ENCODE assay signal across 1 cellular context in the genomic region with DNA sequence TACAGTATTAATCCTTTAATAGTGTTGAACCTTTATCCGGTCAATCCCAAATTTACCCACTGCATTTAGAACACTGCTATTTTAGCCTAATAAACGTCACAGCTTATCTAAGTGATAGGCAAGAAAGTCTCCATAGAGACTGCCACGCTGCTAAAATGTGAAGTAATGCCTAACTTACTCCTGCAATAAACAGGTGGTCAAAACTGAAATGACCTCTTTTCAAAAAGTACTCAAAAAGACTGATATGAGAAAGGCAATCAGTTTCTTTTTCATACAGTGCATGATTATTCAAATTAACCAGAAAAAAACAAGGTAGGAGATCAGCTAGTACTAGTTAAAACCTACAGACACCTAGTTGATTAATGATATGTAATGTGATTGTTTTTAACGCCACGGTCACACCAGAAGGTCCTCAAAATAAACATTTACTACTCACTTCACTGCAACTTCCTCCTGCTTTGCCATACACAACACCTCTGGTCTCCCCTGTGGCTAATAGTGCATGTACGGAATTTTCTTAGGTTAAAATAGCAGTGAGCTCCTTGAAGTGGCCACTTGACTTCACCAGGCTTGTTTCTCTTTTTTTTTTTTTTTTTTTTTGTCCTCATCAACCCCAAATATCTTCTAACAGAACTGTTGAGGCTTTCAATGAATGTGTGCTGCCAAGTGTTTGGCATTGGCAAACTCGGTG.
TF ChIP-seq lines count a peak whose summit lies in the region.

No MANE protein-coding gene starts in this region.

TF ChIP-seq in GM12878, 131 proteins besides CTCF, POLR2A, EP300 and RAD21:
- TF ChIP-seq PML (IDR thresholded peaks at IDR 0.05; ENCODE audit: low read length) (peak; percentile 42; the same call in 1 of the 2 replicates), YY1 (IDR thresholded peaks at IDR 0.05; ENCODE audit: low read depth, low read length) (no peak), ATF7 (IDR thresholded peaks at IDR 0.05; ENCODE audit: low read depth) (peak; percentile 14; the same call in 1 of the 2 replicates), NR2C2 (IDR thresholded peaks at IDR 0.05; ENCODE audit: borderline replicate concordance, control insufficient read depth, insufficient read length, low read depth) (no peak), IKZF2 (IDR thresholded peaks at IDR 0.05) (peak in 1 of 2 experiments; percentile 24; a peak in 1 of 4 replicates), HDAC2 (IDR thresholded peaks at IDR 0.05) (no peak), BHLHE40 (IDR thresholded peaks at IDR 0.05; ENCODE audit: borderline replicate concordance in 1 of 2, low read depth in 2 of 2, low read length in 1 of 2) (0 out of 4 replicates have a peak, but pooled peaks of 1 of the 2 experiments have one; percentile 9), RUNX3 (IDR thresholded peaks at IDR 0.05; ENCODE audit: low read length) (peak; percentile 25), MTA2 (IDR thresholded peaks at IDR 0.05; ENCODE audit: low read depth) (0 out of 2 replicates have a peak, but pooled peaks have one; percentile 19)
- TF ChIP-seq, protein P1, sequence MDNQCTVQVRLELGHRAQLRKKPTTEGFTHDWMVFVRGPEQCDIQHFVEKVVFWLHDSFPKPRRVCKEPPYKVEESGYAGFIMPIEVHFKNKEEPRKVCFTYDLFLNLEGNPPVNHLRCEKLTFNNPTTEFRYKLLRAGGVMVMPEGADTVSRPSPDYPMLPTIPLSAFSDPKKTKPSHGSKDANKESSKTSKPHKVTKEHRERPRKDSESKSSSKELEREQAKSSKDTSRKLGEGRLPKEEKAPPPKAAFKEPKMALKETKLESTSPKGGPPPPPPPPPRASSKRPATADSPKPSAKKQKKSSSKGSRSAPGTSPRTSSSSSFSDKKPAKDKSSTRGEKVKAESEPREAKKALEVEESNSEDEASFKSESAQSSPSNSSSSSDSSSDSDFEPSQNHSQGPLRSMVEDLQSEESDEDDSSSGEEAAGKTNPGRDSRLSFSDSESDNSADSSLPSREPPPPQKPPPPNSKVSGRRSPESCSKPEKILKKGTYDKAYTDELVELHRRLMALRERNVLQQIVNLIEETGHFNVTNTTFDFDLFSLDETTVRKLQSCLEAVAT (IDR thresholded peaks at IDR 0.05) = no peak
- TF ChIP-seq, protein P2, sequence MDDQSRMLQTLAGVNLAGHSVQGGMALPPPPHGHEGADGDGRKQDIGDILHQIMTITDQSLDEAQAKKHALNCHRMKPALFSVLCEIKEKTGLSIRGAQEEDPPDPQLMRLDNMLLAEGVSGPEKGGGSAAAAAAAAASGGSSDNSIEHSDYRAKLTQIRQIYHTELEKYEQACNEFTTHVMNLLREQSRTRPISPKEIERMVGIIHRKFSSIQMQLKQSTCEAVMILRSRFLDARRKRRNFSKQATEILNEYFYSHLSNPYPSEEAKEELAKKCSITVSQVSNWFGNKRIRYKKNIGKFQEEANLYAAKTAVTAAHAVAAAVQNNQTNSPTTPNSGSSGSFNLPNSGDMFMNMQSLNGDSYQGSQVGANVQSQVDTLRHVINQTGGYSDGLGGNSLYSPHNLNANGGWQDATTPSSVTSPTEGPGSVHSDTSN (IDR thresholded peaks at IDR 0.05; ENCODE audit: insufficient replicate concordance, low read depth, low read length) = no peak
- TF ChIP-seq, protein P3, sequence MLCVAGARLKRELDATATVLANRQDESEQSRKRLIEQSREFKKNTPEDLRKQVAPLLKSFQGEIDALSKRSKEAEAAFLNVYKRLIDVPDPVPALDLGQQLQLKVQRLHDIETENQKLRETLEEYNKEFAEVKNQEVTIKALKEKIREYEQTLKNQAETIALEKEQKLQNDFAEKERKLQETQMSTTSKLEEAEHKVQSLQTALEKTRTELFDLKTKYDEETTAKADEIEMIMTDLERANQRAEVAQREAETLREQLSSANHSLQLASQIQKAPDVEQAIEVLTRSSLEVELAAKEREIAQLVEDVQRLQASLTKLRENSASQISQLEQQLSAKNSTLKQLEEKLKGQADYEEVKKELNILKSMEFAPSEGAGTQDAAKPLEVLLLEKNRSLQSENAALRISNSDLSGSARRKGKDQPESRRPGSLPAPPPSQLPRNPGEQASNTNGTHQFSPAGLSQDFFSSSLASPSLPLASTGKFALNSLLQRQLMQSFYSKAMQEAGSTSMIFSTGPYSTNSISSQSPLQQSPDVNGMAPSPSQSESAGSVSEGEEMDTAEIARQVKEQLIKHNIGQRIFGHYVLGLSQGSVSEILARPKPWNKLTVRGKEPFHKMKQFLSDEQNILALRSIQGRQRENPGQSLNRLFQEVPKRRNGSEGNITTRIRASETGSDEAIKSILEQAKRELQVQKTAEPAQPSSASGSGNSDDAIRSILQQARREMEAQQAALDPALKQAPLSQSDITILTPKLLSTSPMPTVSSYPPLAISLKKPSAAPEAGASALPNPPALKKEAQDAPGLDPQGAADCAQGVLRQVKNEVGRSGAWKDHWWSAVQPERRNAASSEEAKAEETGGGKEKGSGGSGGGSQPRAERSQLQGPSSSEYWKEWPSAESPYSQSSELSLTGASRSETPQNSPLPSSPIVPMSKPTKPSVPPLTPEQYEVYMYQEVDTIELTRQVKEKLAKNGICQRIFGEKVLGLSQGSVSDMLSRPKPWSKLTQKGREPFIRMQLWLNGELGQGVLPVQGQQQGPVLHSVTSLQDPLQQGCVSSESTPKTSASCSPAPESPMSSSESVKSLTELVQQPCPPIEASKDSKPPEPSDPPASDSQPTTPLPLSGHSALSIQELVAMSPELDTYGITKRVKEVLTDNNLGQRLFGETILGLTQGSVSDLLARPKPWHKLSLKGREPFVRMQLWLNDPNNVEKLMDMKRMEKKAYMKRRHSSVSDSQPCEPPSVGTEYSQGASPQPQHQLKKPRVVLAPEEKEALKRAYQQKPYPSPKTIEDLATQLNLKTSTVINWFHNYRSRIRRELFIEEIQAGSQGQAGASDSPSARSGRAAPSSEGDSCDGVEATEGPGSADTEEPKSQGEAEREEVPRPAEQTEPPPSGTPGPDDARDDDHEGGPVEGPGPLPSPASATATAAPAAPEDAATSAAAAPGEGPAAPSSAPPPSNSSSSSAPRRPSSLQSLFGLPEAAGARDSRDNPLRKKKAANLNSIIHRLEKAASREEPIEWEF (IDR thresholded peaks at IDR 0.05; ENCODE audit: insufficient replicate concordance, low read depth, low read length) = no peak
- TF ChIP-seq, protein P4, sequence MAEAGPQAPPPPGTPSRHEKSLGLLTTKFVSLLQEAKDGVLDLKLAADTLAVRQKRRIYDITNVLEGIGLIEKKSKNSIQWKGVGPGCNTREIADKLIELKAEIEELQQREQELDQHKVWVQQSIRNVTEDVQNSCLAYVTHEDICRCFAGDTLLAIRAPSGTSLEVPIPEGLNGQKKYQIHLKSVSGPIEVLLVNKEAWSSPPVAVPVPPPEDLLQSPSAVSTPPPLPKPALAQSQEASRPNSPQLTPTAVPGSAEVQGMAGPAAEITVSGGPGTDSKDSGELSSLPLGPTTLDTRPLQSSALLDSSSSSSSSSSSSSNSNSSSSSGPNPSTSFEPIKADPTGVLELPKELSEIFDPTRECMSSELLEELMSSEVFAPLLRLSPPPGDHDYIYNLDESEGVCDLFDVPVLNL (IDR thresholded peaks at IDR 0.05; ENCODE audit: low read depth, low read length) = no peak
- TF ChIP-seq, protein P5, sequence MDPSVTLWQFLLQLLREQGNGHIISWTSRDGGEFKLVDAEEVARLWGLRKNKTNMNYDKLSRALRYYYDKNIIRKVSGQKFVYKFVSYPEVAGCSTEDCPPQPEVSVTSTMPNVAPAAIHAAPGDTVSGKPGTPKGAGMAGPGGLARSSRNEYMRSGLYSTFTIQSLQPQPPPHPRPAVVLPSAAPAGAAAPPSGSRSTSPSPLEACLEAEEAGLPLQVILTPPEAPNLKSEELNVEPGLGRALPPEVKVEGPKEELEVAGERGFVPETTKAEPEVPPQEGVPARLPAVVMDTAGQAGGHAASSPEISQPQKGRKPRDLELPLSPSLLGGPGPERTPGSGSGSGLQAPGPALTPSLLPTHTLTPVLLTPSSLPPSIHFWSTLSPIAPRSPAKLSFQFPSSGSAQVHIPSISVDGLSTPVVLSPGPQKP (IDR thresholded peaks at IDR 0.05; ENCODE audit: low read depth, low read length) = no peak
- TF ChIP-seq, protein P6, sequence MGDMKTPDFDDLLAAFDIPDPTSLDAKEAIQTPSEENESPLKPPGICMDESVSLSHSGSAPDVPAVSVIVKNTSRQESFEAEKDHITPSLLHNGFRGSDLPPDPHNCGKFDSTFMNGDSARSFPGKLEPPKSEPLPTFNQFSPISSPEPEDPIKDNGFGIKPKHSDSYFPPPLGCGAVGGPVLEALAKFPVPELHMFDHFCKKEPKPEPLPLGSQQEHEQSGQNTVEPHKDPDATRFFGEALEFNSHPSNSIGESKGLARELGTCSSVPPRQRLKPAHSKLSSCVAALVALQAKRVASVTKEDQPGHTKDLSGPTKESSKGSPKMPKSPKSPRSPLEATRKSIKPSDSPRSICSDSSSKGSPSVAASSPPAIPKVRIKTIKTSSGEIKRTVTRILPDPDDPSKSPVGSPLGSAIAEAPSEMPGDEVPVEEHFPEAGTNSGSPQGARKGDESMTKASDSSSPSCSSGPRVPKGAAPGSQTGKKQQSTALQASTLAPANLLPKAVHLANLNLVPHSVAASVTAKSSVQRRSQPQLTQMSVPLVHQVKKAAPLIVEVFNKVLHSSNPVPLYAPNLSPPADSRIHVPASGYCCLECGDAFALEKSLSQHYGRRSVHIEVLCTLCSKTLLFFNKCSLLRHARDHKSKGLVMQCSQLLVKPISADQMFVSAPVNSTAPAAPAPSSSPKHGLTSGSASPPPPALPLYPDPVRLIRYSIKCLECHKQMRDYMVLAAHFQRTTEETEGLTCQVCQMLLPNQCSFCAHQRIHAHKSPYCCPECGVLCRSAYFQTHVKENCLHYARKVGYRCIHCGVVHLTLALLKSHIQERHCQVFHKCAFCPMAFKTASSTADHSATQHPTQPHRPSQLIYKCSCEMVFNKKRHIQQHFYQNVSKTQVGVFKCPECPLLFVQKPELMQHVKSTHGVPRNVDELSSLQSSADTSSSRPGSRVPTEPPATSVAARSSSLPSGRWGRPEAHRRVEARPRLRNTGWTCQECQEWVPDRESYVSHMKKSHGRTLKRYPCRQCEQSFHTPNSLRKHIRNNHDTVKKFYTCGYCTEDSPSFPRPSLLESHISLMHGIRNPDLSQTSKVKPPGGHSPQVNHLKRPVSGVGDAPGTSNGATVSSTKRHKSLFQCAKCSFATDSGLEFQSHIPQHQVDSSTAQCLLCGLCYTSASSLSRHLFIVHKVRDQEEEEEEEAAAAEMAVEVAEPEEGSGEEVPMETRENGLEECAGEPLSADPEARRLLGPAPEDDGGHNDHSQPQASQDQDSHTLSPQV (IDR thresholded peaks at IDR 0.05) = no peak
- TF ChIP-seq, protein P7, sequence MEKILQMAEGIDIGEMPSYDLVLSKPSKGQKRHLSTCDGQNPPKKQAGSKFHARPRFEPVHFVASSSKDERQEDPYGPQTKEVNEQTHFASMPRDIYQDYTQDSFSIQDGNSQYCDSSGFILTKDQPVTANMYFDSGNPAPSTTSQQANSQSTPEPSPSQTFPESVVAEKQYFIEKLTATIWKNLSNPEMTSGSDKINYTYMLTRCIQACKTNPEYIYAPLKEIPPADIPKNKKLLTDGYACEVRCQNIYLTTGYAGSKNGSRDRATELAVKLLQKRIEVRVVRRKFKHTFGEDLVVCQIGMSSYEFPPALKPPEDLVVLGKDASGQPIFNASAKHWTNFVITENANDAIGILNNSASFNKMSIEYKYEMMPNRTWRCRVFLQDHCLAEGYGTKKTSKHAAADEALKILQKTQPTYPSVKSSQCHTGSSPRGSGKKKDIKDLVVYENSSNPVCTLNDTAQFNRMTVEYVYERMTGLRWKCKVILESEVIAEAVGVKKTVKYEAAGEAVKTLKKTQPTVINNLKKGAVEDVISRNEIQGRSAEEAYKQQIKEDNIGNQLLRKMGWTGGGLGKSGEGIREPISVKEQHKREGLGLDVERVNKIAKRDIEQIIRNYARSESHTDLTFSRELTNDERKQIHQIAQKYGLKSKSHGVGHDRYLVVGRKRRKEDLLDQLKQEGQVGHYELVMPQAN (conservative IDR thresholded peaks at IDR 0.05) = no peak
- TF ChIP-seq, protein P8, sequence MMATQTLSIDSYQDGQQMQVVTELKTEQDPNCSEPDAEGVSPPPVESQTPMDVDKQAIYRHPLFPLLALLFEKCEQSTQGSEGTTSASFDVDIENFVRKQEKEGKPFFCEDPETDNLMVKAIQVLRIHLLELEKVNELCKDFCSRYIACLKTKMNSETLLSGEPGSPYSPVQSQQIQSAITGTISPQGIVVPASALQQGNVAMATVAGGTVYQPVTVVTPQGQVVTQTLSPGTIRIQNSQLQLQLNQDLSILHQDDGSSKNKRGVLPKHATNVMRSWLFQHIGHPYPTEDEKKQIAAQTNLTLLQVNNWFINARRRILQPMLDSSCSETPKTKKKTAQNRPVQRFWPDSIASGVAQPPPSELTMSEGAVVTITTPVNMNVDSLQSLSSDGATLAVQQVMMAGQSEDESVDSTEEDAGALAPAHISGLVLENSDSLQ (IDR thresholded peaks at IDR 0.05) = peak; percentile 60
